In genomic region chr16:22681551-22681880, GRCh38 we compare ENCODE assay signal across 1 cellular context.
TF ChIP-seq lines count a peak whose summit lies in the region.

No MANE protein-coding gene starts in this region.

TF ChIP-seq in GM23338, 12 proteins besides CTCF, POLR2A, EP300 and RAD21 (continued from another document):
- TF ChIP-seq ZNF462 (CRISPR knock-in tag; IDR thresholded peaks at IDR 0.05), result no peak
- no peak for TF ChIP-seq ZNF331 (CRISPR knock-in tag; IDR thresholded peaks at IDR 0.05; ENCODE audit: low read depth)
